In genomic region chr12:131829351-131829794, GRCh38 we compare ENCODE assay signal across 8 cellular contexts. TPM values are rescaled to one million over a fixed set of nuclear protein-coding genes. Genes with fewer than 3 reads are reported as not detected.
A peak's percentile ranks its signal among the peaks of the same experiment; 100 is the strongest.
DNase-seq lines count a peak whose midpoint lies in the region; ATAC-seq lines count a peak whose summit lies in the region.

No MANE protein-coding gene starts in this region.

- H3K9me3 ChIP-seq in skeletal muscle tissue (ENCODE audit: control insufficient read depth in 3 of 3, low read length in 3 of 3) = no peaks in the 10 kb centered on the region

- H3K36me3 ChIP-seq in skeletal muscle tissue (ENCODE audit: control insufficient read depth in 3 of 3, insufficient read depth in 3 of 3, low read length in 3 of 3) = no peaks in the 10 kb centered on the region

- peak overlapping the region in 2 of 3 donors; percentile 51 to 67 for H3K4me3 ChIP-seq in skeletal muscle tissue (ENCODE audit: low read length in 3 of 3)

- H3K27me3 ChIP-seq in skeletal muscle tissue (ENCODE audit: control insufficient read depth in 3 of 3, insufficient read depth in 3 of 3, low read length in 3 of 3) = peaks cover 49 to 67% (median 57%) of the 10 kb centered on the region in 3 donors

- H3K27ac Mint-ChIP-seq in T-helper 1 cell treated with Interleukin-12 subunit alpha and Interleukin-12 subunit beta and Interleukin-4 antibody, amounts not matched to agents 30 μg/mL and 1 μg/mL, for 36 hours = no peak overlapping the region
- H3K27ac Mint-ChIP-seq in activated CD4-positive, alpha-beta memory T cell treated with anti-CD3 and anti-CD28 coated beads, Interleukin-2, amount 10 ng/mL, durations not matched to agents 7 days and 5 days = no peak overlapping the region

- no peaks in the 10 kb centered on the region for H3K4me1 Mint-ChIP-seq in T-helper 1 cell treated with Interleukin-12 subunit alpha and Interleukin-12 subunit beta and Interleukin-4 antibody, amounts not matched to agents 30 μg/mL and 1 μg/mL, for 36 hours (ENCODE audit: low read depth)
- H3K4me1 Mint-ChIP-seq in activated CD4-positive, alpha-beta memory T cell treated with anti-CD3 and anti-CD28 coated beads, Interleukin-2, amount 10 ng/mL, durations not matched to agents 7 days and 5 days = peaks cover 11% of the 10 kb centered on the region

- intact Hi-C loops in left ventricle myocardium superior (cut with micrococcal nuclease) = no loop called here

- H3K27me3 Mint-ChIP-seq in T-helper 1 cell treated with Interleukin-12 subunit alpha and Interleukin-12 subunit beta and Interleukin-4 antibody, amounts not matched to agents 30 μg/mL and 1 μg/mL, for 36 hours (ENCODE audit: low read depth) = peaks cover 46% of the 10 kb centered on the region
- H3K27me3 Mint-ChIP-seq in activated CD4-positive, alpha-beta memory T cell treated with anti-CD3 and anti-CD28 coated beads, Interleukin-2, amount 10 ng/mL, durations not matched to agents 7 days and 5 days = peaks cover 42% of the 10 kb centered on the region

- H3K4me1 ChIP-seq in skeletal muscle tissue (ENCODE audit: control insufficient read depth in 3 of 3, insufficient read depth in 3 of 3, low read length in 3 of 3) = peaks cover 17 to 48% (median 31%) of the 10 kb centered on the region in 3 donors

- peak overlapping the region; percentile 59 for H3K4me3 Mint-ChIP-seq in T-helper 1 cell treated with Interleukin-12 subunit alpha and Interleukin-12 subunit beta and Interleukin-4 antibody, amounts not matched to agents 30 μg/mL and 1 μg/mL, for 36 hours
- peak overlapping the region; percentile 13 for H3K4me3 Mint-ChIP-seq in activated CD4-positive, alpha-beta memory T cell treated with anti-CD3 and anti-CD28 coated beads, Interleukin-2, amount 10 ng/mL, durations not matched to agents 7 days and 5 days

- CTCF ChIA-PET in activated CD4-positive, alpha-beta memory T cell treated with anti-CD3 and anti-CD28 coated beads, Interleukin-2, amount 10 ng/mL, durations not matched to agents 7 days and 5 days (lab: Charles Lee) = interaction anchor here (3.0 kb wide), 1 partner anchor 724 kb away, joined by 16 read pairs; no protein-coding TSS in a partner anchor

- no peaks in the 10 kb centered on the region for H3K9me3 Mint-ChIP-seq in T-helper 1 cell treated with Interleukin-12 subunit alpha and Interleukin-12 subunit beta and Interleukin-4 antibody, amounts not matched to agents 30 μg/mL and 1 μg/mL, for 36 hours
- H3K9me3 Mint-ChIP-seq in activated CD4-positive, alpha-beta memory T cell treated with anti-CD3 and anti-CD28 coated beads, Interleukin-2, amount 10 ng/mL, durations not matched to agents 7 days and 5 days = no peaks in the 10 kb centered on the region

- no peak for DNase-seq in T-helper 1 cell
- DNase-seq in activated CD4-positive, alpha-beta memory T cell treated with anti-CD3 and anti-CD28 coated beads, Interleukin-2, amount 10 ng/mL, durations not matched to agents 7 days and 5 days = no peak
- DNase-seq in left ventricle myocardium superior = peak; percentile 51
- DNase-seq in NCI-H510A (lab: John Stamatoyannopoulos, UW) = no peak
- DNase-seq in glomerular visceral epithelial cell (ENCODE audit: extremely low spot score) = no peak

- POLR2A ChIA-PET in activated CD4-positive, alpha-beta memory T cell treated with anti-CD3 and anti-CD28 coated beads, Interleukin-2, amount 10 ng/mL, durations not matched to agents 7 days and 5 days (lab: Charles Lee) = no interaction called here

- peak overlapping the region; percentile 10 to 45 (median 38) for H3K9ac ChIP-seq in skeletal muscle tissue (ENCODE audit: low read depth in 1 of 3, low read length in 3 of 3)

- no peak overlapping the region for H3K27ac ChIP-seq in skeletal muscle tissue (ENCODE audit: low read depth, low read length)

- ATAC-seq in left ventricle myocardium superior (peak; percentile 24), HG03175 (IDR thresholded peaks at IDR 0.05; ENCODE audit: unreplicated experiment) (no peak)

- no peaks in the 10 kb centered on the region for H3K36me3 Mint-ChIP-seq in T-helper 1 cell treated with Interleukin-12 subunit alpha and Interleukin-12 subunit beta and Interleukin-4 antibody, amounts not matched to agents 30 μg/mL and 1 μg/mL, for 36 hours (ENCODE audit: low read depth)
- H3K36me3 Mint-ChIP-seq in activated CD4-positive, alpha-beta memory T cell treated with anti-CD3 and anti-CD28 coated beads, Interleukin-2, amount 10 ng/mL, durations not matched to agents 7 days and 5 days (ENCODE audit: low read depth) = no peaks in the 10 kb centered on the region

RNA-seq across cellular contexts. Expression of gene MMP17, which starts 1.2 kb away (rescaled TPM):
- total RNA-seq in activated CD4-positive, alpha-beta memory T cell treated with anti-CD3 and anti-CD28 coated beads, Interleukin-2, amount 10 ng/mL, durations not matched to agents 7 days and 5 days = 1 to 10 TPM in 1 of 2 experiments, under 1 TPM in 1; 0.48 to 1.1 TPM
- total RNA-seq in left ventricle myocardium superior (0.47 TPM), skeletal muscle tissue (6.3 TPM)
